In genomic region chr2:88735853-88736252, GRCh38 we compare ENCODE assay signal across 1 cellular context.
TF ChIP-seq lines count a peak whose summit lies in the region.

No MANE protein-coding gene starts in this region.

TF ChIP-seq in K562, 482 proteins besides CTCF, POLR2A, EP300 and RAD21 (continued from another document):
- TF ChIP-seq ZNF740 (CRISPR knock-in tag; IDR thresholded peaks at IDR 0.05) (no peak), ZNF740 (tag; IDR thresholded peaks at IDR 0.05) (no peak), PRMT5 (CRISPR knock-in tag; IDR thresholded peaks at IDR 0.05) (no peak), SRSF3 (IDR thresholded peaks at IDR 0.05; ENCODE audit: insufficient read depth, low read length) (no peak), VEZF1 (CRISPR knock-in tag; IDR thresholded peaks at IDR 0.05) (no peak), NCOA6 (IDR thresholded peaks at IDR 0.05) (no peak), CREM (IDR thresholded peaks at IDR 0.05; ENCODE audit: low read depth) (no peak), HNRNPL (IDR thresholded peaks at IDR 0.05; ENCODE audit: low read depth, low read length) (no peak), L3MBTL2 (IDR thresholded peaks at IDR 0.05) (no peak), ZBTB1 (CRISPR knock-in tag; IDR thresholded peaks at IDR 0.05; ENCODE audit: borderline replicate concordance, low read depth) (no peak), TSC22D4 (tag; IDR thresholded peaks at IDR 0.05) (no peak), BRF1 (IDR thresholded peaks at IDR 0.05; ENCODE audit: borderline replicate concordance, extremely low read depth, insufficient read length) (no peak), ZNF121 (CRISPR knock-in tag; conservative IDR thresholded peaks at IDR 0.05) (no peak), HDAC3 (IDR thresholded peaks at IDR 0.05; ENCODE audit: borderline replicate concordance, partially characterized antibody) (no peak), PKNOX1 (IDR thresholded peaks at IDR 0.05) (peak; percentile 82), TSHZ1 (CRISPR knock-in tag; IDR thresholded peaks at IDR 0.05) (no peak), THRAP3 (IDR thresholded peaks at IDR 0.05; ENCODE audit: borderline replicate concordance) (no peak), NFATC3 (IDR thresholded peaks at IDR 0.05) (no peak), TARDBP (IDR thresholded peaks at IDR 0.05) (no peak), SNRNP70 (optimal IDR thresholded peaks at IDR 0.05; ENCODE audit: low read depth, low read length) (no peak), USF1 (CRISPR knock-in tag; IDR thresholded peaks at IDR 0.05) (no peak), ZNF584 (CRISPR knock-in tag; IDR thresholded peaks at IDR 0.05; ENCODE audit: low read depth) (no peak), FIP1L1 (IDR thresholded peaks at IDR 0.05; ENCODE audit: low read depth, low read length, poor library complexity, severe bottlenecking) (no peak), CHD7 (IDR thresholded peaks at IDR 0.05; ENCODE audit: low read depth, low read length) (no peak), SMARCC2 (IDR thresholded peaks at IDR 0.05; ENCODE audit: low read depth) (no peak), HMGXB4 (CRISPR knock-in tag; IDR thresholded peaks at IDR 0.05) (no peak), PHF21A (IDR thresholded peaks at IDR 0.05; ENCODE audit: borderline replicate concordance, low read depth) (no peak), USF2 (CRISPR knock-in tag; IDR thresholded peaks at IDR 0.05) (no peak), NFE2L1 (tag; IDR thresholded peaks at IDR 0.05; ENCODE audit: borderline replicate concordance, low read depth) (peak; percentile 57; the same call in 1 of the 2 replicates), GATA2 (CRISPR knock-in tag; IDR thresholded peaks at IDR 0.05) (no peak), HDAC1 (IDR thresholded peaks at IDR 0.05) (peak in 1 of 2 experiments; percentile 36; a peak in 1 of 4 replicates), GABPB1 (CRISPR knock-in tag; IDR thresholded peaks at IDR 0.05) (no peak), ZNF184 (CRISPR knock-in tag; IDR thresholded peaks at IDR 0.05) (no peak), RBM17 (IDR thresholded peaks at IDR 0.05; ENCODE audit: borderline replicate concordance, low read depth, low read length) (no peak), ZNF316 (IDR thresholded peaks at IDR 0.05) (peak; percentile 84), TOE1 (IDR thresholded peaks at IDR 0.05; ENCODE audit: borderline replicate concordance) (no peak), TOE1 (CRISPR knock-in tag; IDR thresholded peaks at IDR 0.05; ENCODE audit: borderline replicate concordance, low read depth) (no peak), SNIP1 (IDR thresholded peaks at IDR 0.05; ENCODE audit: low read depth) (no peak), LARP7 (IDR thresholded peaks at IDR 0.05) (no peak), BACH1 (tag; IDR thresholded peaks at IDR 0.05) (0 out of 2 replicates have a peak, but pooled peaks have one; percentile 26), ETV6 (IDR thresholded peaks at IDR 0.05; ENCODE audit: borderline replicate concordance in 1 of 2, low read depth in 2 of 2, low read length in 1 of 2) (no peak), ETV6 (CRISPR knock-in tag; IDR thresholded peaks at IDR 0.05; ENCODE audit: borderline replicate concordance) (no peak), POLR2AphosphoS5 (IDR thresholded peaks at IDR 0.05; ENCODE audit: control insufficient read depth, insufficient read depth, low read depth, low read length) (no peak), MIER1 (IDR thresholded peaks at IDR 0.05; ENCODE audit: low read depth) (no peak)
